In the genomic region with DNA sequence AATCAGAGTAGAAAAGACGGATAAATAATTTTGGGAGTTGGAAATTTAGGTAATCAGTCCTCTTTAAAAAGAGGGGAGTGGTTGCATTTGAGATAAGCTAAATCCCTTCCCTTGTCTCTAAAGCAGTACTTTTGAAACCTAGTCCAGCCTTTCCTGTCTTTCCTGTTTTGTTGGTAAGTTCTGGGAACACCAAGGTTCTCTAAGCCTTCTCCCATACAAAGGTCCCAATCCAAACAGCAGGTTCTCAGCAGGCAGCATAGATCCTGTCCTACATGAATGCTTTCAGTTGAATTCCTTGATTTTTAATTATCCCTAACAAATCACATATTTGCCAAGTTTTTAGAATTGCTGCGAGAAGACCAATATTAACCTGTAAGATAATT, we compare ENCODE assay signal across 19 cellular contexts.
DNase-seq lines count a peak whose midpoint lies in the region; ATAC-seq and TF ChIP-seq lines count a peak whose summit lies in the region.
"Had no signal": no experiment of that assay in that cellular context is flagged by ENCODE, and none has a peak within 500 bp of the region (broad histone marks: within the 10 kb centered on the region; RNA-seq: fewer than 3 reads in every experiment).

No MANE protein-coding gene starts in this region.

- H3K36me3 Mint-ChIP-seq in naive thymus-derived CD8-positive, alpha-beta T cell: no peaks in the 10 kb centered on the region
- H3K36me3 Mint-ChIP-seq: CD8-positive, alpha-beta memory T cell had no signal

- POLR2A ChIA-PET in GM10248 (lab: Yijun Ruan, JAX): no interaction called here
- POLR2A ChIA-PET in naive thymus-derived CD8-positive, alpha-beta T cell (lab: Charles Lee): no interaction called here

- no peak overlapping the region for H3K4me3 Mint-ChIP-seq in naive thymus-derived CD8-positive, alpha-beta T cell
- H3K4me3 Mint-ChIP-seq: activated CD4-positive, alpha-beta T cell treated with anti-CD3 and anti-CD28 coated beads, Interleukin-2, amount 10 ng/mL, durations not matched to agents 7 days and 5 days; activated T-cell treated with anti-CD3 and anti-CD28 coated beads, Interleukin-2, amount 50 U/mL, for 4 hours; CD8-positive, alpha-beta memory T cell; neural crest cell had no signal

- peak overlapping the region; percentile 50 for H3K27ac ChIP-seq in RWPE2 (ENCODE audit: poor library complexity, severe bottlenecking)
- peak overlapping the region; percentile 27 for H3K27ac ChIP-seq in skeletal muscle tissue (ENCODE audit: low read depth, low read length)

- H3K36me3 ChIP-seq in RWPE2 (ENCODE audit: low read depth) (no peaks in the 10 kb centered on the region), skeletal muscle tissue (ENCODE audit: control insufficient read depth in 3 of 3, insufficient read depth in 3 of 3, low read length in 3 of 3) (no peaks in the 10 kb centered on the region)
- H3K36me3 ChIP-seq: sigmoid colon had no signal

- no peak for TF ChIP-seq CTCF in RWPE2 (IDR thresholded peaks at IDR 0.05; ENCODE audit: poor library complexity, severe bottlenecking)
- no peak for TF ChIP-seq CTCF in GM10248 (IDR thresholded peaks at IDR 0.05; ENCODE audit: control extremely low read depth, extremely low read depth, low read depth, missing control alignments)

- H3K4me1 ChIP-seq in RWPE2 (ENCODE audit: insufficient read depth, poor library complexity, severe bottlenecking): peaks cover 60% of the 10 kb centered on the region
- H3K4me1 ChIP-seq in skeletal muscle tissue (ENCODE audit: control insufficient read depth in 3 of 3, insufficient read depth in 3 of 3, low read length in 3 of 3): peaks cover 8 to 26% (median 18%) of the 10 kb centered on the region in 3 donors

- CTCF ChIA-PET in GM10248 (lab: Yijun Ruan, JAX): no interaction called here

- DNase-seq in SIG-M5 treated with dmso at 0.1 percent for 504 hours (lab: John Stamatoyannopoulos, UW; ENCODE audit: unreplicated experiment) (peak; percentile 34), SIG-M5 (lab: John Stamatoyannopoulos, UW) (no peak), RWPE2 (ENCODE audit: low spot score) (no peak), iPS-NIHi7 (ENCODE audit: extremely low spot score) (peak; percentile 26), GM10248 (ENCODE audit: extremely low spot score) (no peak)
- no peak for DNase-seq in naive thymus-derived CD8-positive, alpha-beta T cell
- DNase-seq: activated CD4-positive, alpha-beta T cell treated with anti-CD3 and anti-CD28 coated beads, Interleukin-2, amount 10 ng/mL, durations not matched to agents 7 days and 5 days; activated T-cell treated with anti-CD3 and anti-CD28 coated beads, Interleukin-2, amount 50 U/mL, for 4 hours; CD8-positive, alpha-beta memory T cell; cerebellar nuclear complex; glutamatergic neuron; KBM-7; NCI-H526; sigmoid colon; stimulated activated naive CD4-positive, alpha-beta T cell had no signal

- H3K27me3 ChIP-seq in RWPE2 (ENCODE audit: insufficient read depth, poor library complexity, severe bottlenecking) (no peaks in the 10 kb centered on the region), skeletal muscle tissue (ENCODE audit: control insufficient read depth in 3 of 3, insufficient read depth in 3 of 3, low read length in 3 of 3) (no peaks in the 10 kb centered on the region)
- H3K27me3 ChIP-seq: sigmoid colon had no signal

- H3K4me3 ChIP-seq in RWPE2 (ENCODE audit: severe bottlenecking): no peak overlapping the region
- H3K4me3 ChIP-seq in skeletal muscle tissue (ENCODE audit: low read length in 3 of 3): no peak overlapping the region
- H3K4me3 ChIP-seq: sigmoid colon had no signal

- no peak overlapping the region for H3K9ac ChIP-seq in skeletal muscle tissue (ENCODE audit: low read depth in 1 of 3, low read length in 3 of 3)

- H3K27ac Mint-ChIP-seq in naive thymus-derived CD8-positive, alpha-beta T cell: no peak overlapping the region
- H3K27ac Mint-ChIP-seq: CD8-positive, alpha-beta memory T cell had no signal

- H3K9me3 Mint-ChIP-seq in naive thymus-derived CD8-positive, alpha-beta T cell: no peaks in the 10 kb centered on the region
- H3K9me3 Mint-ChIP-seq: activated CD4-positive, alpha-beta T cell treated with anti-CD3 and anti-CD28 coated beads, Interleukin-2, amount 10 ng/mL, durations not matched to agents 7 days and 5 days; activated T-cell treated with anti-CD3 and anti-CD28 coated beads, Interleukin-2, amount 50 U/mL, for 4 hours; CD8-positive, alpha-beta memory T cell; neural crest cell had no signal

- no peaks in the 10 kb centered on the region for H3K4me1 Mint-ChIP-seq in naive thymus-derived CD8-positive, alpha-beta T cell
- H3K4me1 Mint-ChIP-seq: neural crest cell had no signal

- H3K27me3 Mint-ChIP-seq in naive thymus-derived CD8-positive, alpha-beta T cell: peaks cover 10 to 56% (median 18%) of the 10 kb centered on the region in 5 donors

- ATAC-seq in RWPE2 (ENCODE audit: low read depth) (no peak; the same call in 2 of the 3 replicates), GM19463 (IDR thresholded peaks at IDR 0.05; ENCODE audit: unreplicated experiment) (no peak)
- no peak for ATAC-seq in naive thymus-derived CD8-positive, alpha-beta T cell
- ATAC-seq: activated T-cell treated with anti-CD3 and anti-CD28 coated beads, Interleukin-2, amount 50 U/mL, for 4 hours; left lobe of liver had no signal

- no peaks in the 10 kb centered on the region for H3K9me3 ChIP-seq in RWPE2 (ENCODE audit: severe bottlenecking)
- no peaks in the 10 kb centered on the region for H3K9me3 ChIP-seq in skeletal muscle tissue (ENCODE audit: control insufficient read depth in 3 of 3, low read length in 3 of 3)
- H3K9me3 ChIP-seq: sigmoid colon had no signal

Comparison
In these comparisons a context has a peak if more than half of its experiments do, and no peak if none do; other contexts are left out.
1. DNase-seq: peak in SIG-M5 treated with dmso at 0.1 percent for 504 hours (single experiment) and iPS-NIHi7 (single experiment); none in SIG-M5 (single experiment), RWPE2 (single experiment), GM10248 (single experiment) and naive thymus-derived CD8-positive, alpha-beta T cell (0 of 10).